ENCODE assay signal across 9 cellular contexts in the genomic region with DNA sequence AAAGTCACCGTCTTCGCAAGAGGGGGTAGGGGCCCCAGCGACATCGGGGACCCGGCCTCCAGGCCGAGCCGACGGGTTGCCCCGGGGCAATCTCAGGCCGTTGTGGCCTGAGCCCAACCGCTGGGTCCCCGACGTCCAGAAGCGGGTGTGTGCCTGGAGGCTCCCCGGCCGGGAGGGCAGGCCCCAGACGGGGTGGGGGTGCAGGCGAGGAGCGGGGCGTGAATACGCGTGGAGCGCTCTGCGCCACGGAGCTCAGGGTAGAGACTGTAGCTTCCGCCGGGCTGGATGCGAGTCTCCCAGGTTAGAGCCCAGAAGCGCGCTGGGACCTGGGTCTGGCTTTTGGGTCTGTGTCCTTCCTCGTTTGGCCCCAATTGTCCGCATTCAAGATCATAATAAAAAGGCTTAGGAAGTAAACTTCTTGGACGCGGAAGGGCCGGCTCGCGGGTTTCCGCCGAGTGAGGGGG. TPM values are rescaled to one million over a fixed set of nuclear protein-coding genes. Genes with fewer than 3 reads are reported as not detected.
DNase-seq lines count a peak whose midpoint lies in the region; ATAC-seq, FAIRE-seq and TF ChIP-seq lines count a peak whose summit lies in the region.
"Had no signal": no experiment of that assay in that cellular context is flagged by ENCODE, and none has a peak within 500 bp of the region (broad histone marks: within the 10 kb centered on the region; RNA-seq: fewer than 3 reads in every experiment).

No MANE protein-coding gene starts in this region.

- TF ChIP-seq POLR2A in erythroblast (IDR thresholded peaks at IDR 0.05; ENCODE audit: low read length), result no peak

- H3K79me2 ChIP-seq in GM23338 (replicated peaks; ENCODE audit: insufficient read depth) (no peaks in the 10 kb centered on the region), keratinocyte (ENCODE audit: control insufficient read depth, insufficient read depth, low read length) (no peaks in the 10 kb centered on the region), smooth muscle cell (ENCODE audit: low read depth) (no peaks in the 10 kb centered on the region)

- peaks cover 12% of the 10 kb centered on the region; the same call in 2 of the 3 replicates for H3K36me3 Mint-ChIP-seq in GM23338 (ENCODE audit: low read depth)
- no peaks in the 10 kb centered on the region for H3K36me3 Mint-ChIP-seq in activated T-cell treated with anti-CD3 and anti-CD28 coated beads, Interleukin-2, amount 50 U/mL, for 24 hours (ENCODE audit: low read depth)

- H3K27ac ChIP-seq in GM23338 (ENCODE audit: low read depth) (no peak overlapping the region), keratinocyte (ENCODE audit: control insufficient read depth, insufficient read depth, low read length) (no peak overlapping the region), smooth muscle cell (ENCODE audit: low read depth) (no peak overlapping the region)

- peaks cover 19% of the 10 kb centered on the region for H3F3A ChIP-seq in GM23338 (replicated peaks; ENCODE audit: low read depth)
- no peaks in the 10 kb centered on the region for H3F3A ChIP-seq in smooth muscle cell (ENCODE audit: low read depth)

- no peak overlapping the region for H3K27ac Mint-ChIP-seq in GM23338
- no peak overlapping the region for H3K27ac Mint-ChIP-seq in activated T-cell treated with anti-CD3 and anti-CD28 coated beads, Interleukin-2, amount 50 U/mL, for 24 hours

- H3K36me3 ChIP-seq in GM23338 (ENCODE audit: insufficient read depth) (no peaks in the 10 kb centered on the region), keratinocyte (ENCODE audit: control insufficient read depth in 2 of 2, extremely low read depth in 1 of 2, insufficient read depth in 2 of 2, low read length in 2 of 2) (no peaks in the 10 kb centered on the region), smooth muscle cell (ENCODE audit: low read depth) (no peaks in the 10 kb centered on the region)

- H3K9me3 ChIP-seq in keratinocyte (ENCODE audit: control insufficient read depth, low read depth, low read length) (peaks cover 4% of the 10 kb centered on the region), smooth muscle cell (replicated peaks; ENCODE audit: low read depth) (no peaks in the 10 kb centered on the region)

- 3% methylated on average over 39 of the region's 39 CpGs for WGBS in smooth muscle cell (ENCODE audit: low lambda C conversion rate)

- H3K4me3 ChIP-seq in GM23338 (peak overlapping the region; percentile 59), keratinocyte (ENCODE audit: control insufficient read depth in 2 of 3, extremely low read depth in 1 of 3, insufficient read depth in 2 of 3, low read depth in 1 of 3, low read length in 3 of 3) (peak overlapping the region in 2 of 3 experiments; percentile 63 to 65), smooth muscle cell (peak overlapping the region; percentile 48)

- peaks cover 96% of the 10 kb centered on the region for H3K27me3 ChIP-seq in GM23338 (ENCODE audit: insufficient read depth)
- peaks cover 94% of the 10 kb centered on the region for H3K27me3 ChIP-seq in keratinocyte (ENCODE audit: control insufficient read depth, extremely low read depth, insufficient read depth, low read length)
- H3K27me3 ChIP-seq in smooth muscle cell (ENCODE audit: low read depth), result peaks cover 96% of the 10 kb centered on the region

- H3K9me1 ChIP-seq in keratinocyte (ENCODE audit: control insufficient read depth, extremely low read depth, insufficient read depth, low read length), result no peaks in the 10 kb centered on the region

- peak overlapping the region; percentile 52; the same call in 1 of the 2 replicates for H2AFZ ChIP-seq in GM23338
- H2AFZ ChIP-seq in keratinocyte (ENCODE audit: control insufficient read depth, low read length), result no peak overlapping the region
- H2AFZ ChIP-seq in smooth muscle cell (ENCODE audit: low read depth), result no peak overlapping the region

- H4K20me1 ChIP-seq in GM23338 (replicated peaks; ENCODE audit: insufficient read depth) (peaks cover 14% of the 10 kb centered on the region; the same call in 1 of the 2 replicates), keratinocyte (ENCODE audit: control insufficient read depth, extremely low read depth, insufficient read depth, low read length) (no peaks in the 10 kb centered on the region), smooth muscle cell (ENCODE audit: low read depth) (peaks cover 3% of the 10 kb centered on the region)

- peaks cover 62% of the 10 kb centered on the region for H3K4me1 ChIP-seq in GM23338 (ENCODE audit: insufficient read depth)
- peaks cover 5% of the 10 kb centered on the region for H3K4me1 ChIP-seq in keratinocyte (ENCODE audit: control insufficient read depth, extremely low read depth, insufficient read depth, low read length)
- peaks cover 25% of the 10 kb centered on the region for H3K4me1 ChIP-seq in smooth muscle cell (ENCODE audit: low read depth)

- H3K9me3 Mint-ChIP-seq in GM23338, result peaks cover 27% of the 10 kb centered on the region
- no peaks in the 10 kb centered on the region for H3K9me3 Mint-ChIP-seq in activated T-cell treated with anti-CD3 and anti-CD28 coated beads, Interleukin-2, amount 50 U/mL, for 24 hours

- H3K9ac ChIP-seq in keratinocyte (ENCODE audit: control insufficient read depth, extremely low read depth, insufficient read depth, low read length), result no peak overlapping the region
- no peak overlapping the region for H3K9ac ChIP-seq in smooth muscle cell (ENCODE audit: low read depth)

- H3K4me2 ChIP-seq in GM23338 (peak overlapping the region; percentile 87), keratinocyte (ENCODE audit: control insufficient read depth, extremely low read depth, insufficient read depth, low read depth, low read length) (peak overlapping the region; percentile 88), smooth muscle cell (peak overlapping the region; percentile 84)

- H3K9me2 ChIP-seq in GM23338 (ENCODE audit: insufficient read depth), result no peaks in the 10 kb centered on the region

- no peak for FAIRE-seq in keratinocyte (lab: Jason Lieb, UNC)

- H3K4me3 Mint-ChIP-seq in GM23338, result peak overlapping the region; percentile 68; the same call in 1 of the 3 replicates
- peak overlapping the region; percentile 29 for H3K4me3 Mint-ChIP-seq in activated T-cell treated with anti-CD3 and anti-CD28 coated beads, Interleukin-2, amount 50 U/mL, for 24 hours

- dilution Hi-C loops in keratinocyte (cut with MboI; ENCODE audit: extremely low pct_ligation_motif_present, low sequenced_read_pairs), result no loop called here

- H3K27me3 Mint-ChIP-seq in GM23338 (ENCODE audit: insufficient read depth, low read depth, poor library complexity), result peaks cover 95% of the 10 kb centered on the region
- peaks cover 85% of the 10 kb centered on the region for H3K27me3 Mint-ChIP-seq in activated T-cell treated with anti-CD3 and anti-CD28 coated beads, Interleukin-2, amount 50 U/mL, for 24 hours

- ATAC-seq in GM23338, result no peak
- no peak for ATAC-seq in HG03139 (IDR thresholded peaks at IDR 0.05; ENCODE audit: unreplicated experiment)

- H3K4me1 Mint-ChIP-seq in GM23338, result peaks cover 64% of the 10 kb centered on the region
- H3K4me1 Mint-ChIP-seq in activated T-cell treated with anti-CD3 and anti-CD28 coated beads, Interleukin-2, amount 50 U/mL, for 24 hours (ENCODE audit: low read depth), result peaks cover 49% of the 10 kb centered on the region

- DNase-seq in GM23338 (ENCODE audit: low spot score) (peak; percentile 31), keratinocyte (ENCODE audit: low read depth, low spot score) (no peak), smooth muscle cell (lab: John Stamatoyannopoulos, UW; ENCODE audit: unreplicated experiment) (no peak), erythroblast (lab: John Stamatoyannopoulos, UW) (no peak), NAMALWA (ENCODE audit: low spot score) (no peak), anterior cingulate cortex (lab: John Stamatoyannopoulos, UW) (no peak)
- no peak for DNase-seq in activated T-cell treated with anti-CD3 and anti-CD28 coated beads, Interleukin-2, amount 50 U/mL, for 24 hours
- DNase-seq: activated CD8-positive, alpha-beta memory T cell treated with anti-CD3 and anti-CD28 coated beads, Interleukin-2, amount 50 U/mL, for 48 hours had no signal

- TF ChIP-seq CTCF in GM23338 (conservative IDR thresholded peaks at IDR 0.05; ENCODE audit: low read depth in 2 of 2) (no peak), keratinocyte (optimal IDR thresholded peaks at IDR 0.05 in 1 of 3, IDR thresholded peaks at IDR 0.05 in 1 of 3, conservative IDR thresholded peaks at IDR 0.05 in 1 of 3; ENCODE audit: extremely low read depth in 1 of 3, insufficient read depth in 2 of 3, low read length in 3 of 3) (no peak), smooth muscle cell (IDR thresholded peaks at IDR 0.05; ENCODE audit: borderline replicate concordance, insufficient read depth, poor library complexity, severe bottlenecking) (no peak)

TF ChIP-seq in GM23338, 12 proteins besides CTCF, POLR2A, EP300 and RAD21 (continues in another document):
- TF ChIP-seq, protein P1, sequence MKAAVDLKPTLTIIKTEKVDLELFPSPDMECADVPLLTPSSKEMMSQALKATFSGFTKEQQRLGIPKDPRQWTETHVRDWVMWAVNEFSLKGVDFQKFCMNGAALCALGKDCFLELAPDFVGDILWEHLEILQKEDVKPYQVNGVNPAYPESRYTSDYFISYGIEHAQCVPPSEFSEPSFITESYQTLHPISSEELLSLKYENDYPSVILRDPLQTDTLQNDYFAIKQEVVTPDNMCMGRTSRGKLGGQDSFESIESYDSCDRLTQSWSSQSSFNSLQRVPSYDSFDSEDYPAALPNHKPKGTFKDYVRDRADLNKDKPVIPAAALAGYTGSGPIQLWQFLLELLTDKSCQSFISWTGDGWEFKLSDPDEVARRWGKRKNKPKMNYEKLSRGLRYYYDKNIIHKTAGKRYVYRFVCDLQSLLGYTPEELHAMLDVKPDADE (IDR thresholded peaks at IDR 0.05), result no peak
- TF ChIP-seq POLR2AphosphoS5 (IDR thresholded peaks at IDR 0.05; ENCODE audit: low read depth) (no peak), STAT1 (IDR thresholded peaks at IDR 0.05; ENCODE audit: unreplicated experiment) (no peak), EZH2 (IDR thresholded peaks at IDR 0.05; ENCODE audit: low read depth, unreplicated experiment) (peak; percentile 81), EZH2phosphoT487 (IDR thresholded peaks at IDR 0.05; ENCODE audit: unreplicated experiment) (peak; percentile 88)

RNA-seq across cellular contexts. Expression of gene BARX1, which starts 3.5 kb away (rescaled TPM):
- 1.6 and 2.1 TPM in 2 replicates for total RNA-seq in GM23338 (2014; rRNA removed; shearing (Covaris generic))
- polyA plus RNA-seq in GM23338 (2016; fragmentation: Nextera tagmentation; extraction: Ambion mirVana) (0.87 and 1.1 TPM in 2 replicates), keratinocyte (not detected in 3 replicates), smooth muscle cell (6.1 and 11.5 TPM in 2 replicates)
- not detected for polyA plus RNA-seq in keratinocyte (2011; ENCODE audit: low read depth)
- polyA plus RNA-seq in keratinocyte (2011; cell fraction: cytosol; rRNA removed), result not detected in 2 replicates
- polyA plus RNA-seq in keratinocyte (2011; cell fraction: nucleus; rRNA removed), result not detected in 2 replicates
- polyA plus RNA-seq in keratinocyte (2012; ENCODE audit: low replicate concordance), result 0.13 TPM in 1 of 2 replicates, not detected in the other
- not detected in 3 replicates for polyA minus RNA-seq in keratinocyte
- not detected for polyA minus RNA-seq in keratinocyte (2011; cell fraction: cytosol; rRNA and poly(A)+ RNA removed)
- polyA minus RNA-seq in keratinocyte (2011; cell fraction: nucleus; rRNA and poly(A)+ RNA removed), result not detected in 2 replicates
- total RNA-seq in smooth muscle cell, result 3.2 and 6.1 TPM in 2 replicates
